In genomic region chr4:121421594-121421993, GRCh38 we compare ENCODE assay signal across 14 cellular contexts. TPM values are rescaled to one million over a fixed set of nuclear protein-coding genes. Genes with fewer than 3 reads are reported as not detected.
A peak's percentile ranks its signal among the peaks of the same experiment; 100 is the strongest.
DNase-seq lines count a peak whose midpoint lies in the region; ATAC-seq and TF ChIP-seq lines count a peak whose summit lies in the region.
"Had no signal": no experiment of that assay in that cellular context is flagged by ENCODE, and none has a peak within 500 bp of the region (broad histone marks: within the 10 kb centered on the region; RNA-seq: fewer than 3 reads in every experiment).

No MANE protein-coding gene starts in this region.

- no peaks in the 10 kb centered on the region for H3K9me3 Mint-ChIP-seq in Calu3 (ENCODE audit: low read depth, unreplicated experiment)

- H3K9me3 ChIP-seq in OCI-LY1 (ENCODE audit: low read length) = no peaks in the 10 kb centered on the region
- H3K9me3 ChIP-seq in aorta (ENCODE audit: control insufficient read depth, low read length) = no peaks in the 10 kb centered on the region
- H3K9me3 ChIP-seq: transverse colon had no signal

- no peak overlapping the region for H3K4me3 ChIP-seq in GM12864 (ENCODE audit: low read depth, low read length)
- no peak overlapping the region for H3K4me3 ChIP-seq in OCI-LY1 (ENCODE audit: low read depth, low read length, poor library complexity, severe bottlenecking)
- no peak overlapping the region for H3K4me3 ChIP-seq in fibroblast of villous mesenchyme (ENCODE audit: low read depth, low read length)
- H3K4me3 ChIP-seq in aorta (ENCODE audit: low read length in 2 of 2) = no peak overlapping the region
- H3K4me3 ChIP-seq: transverse colon had no signal

- no peak overlapping the region for H2AFZ ChIP-seq in OCI-LY1 (ENCODE audit: low read length)

- H3K79me2 ChIP-seq in OCI-LY1 (ENCODE audit: insufficient read depth, low read length) = no peaks in the 10 kb centered on the region

- no peaks in the 10 kb centered on the region for H3K27me3 Mint-ChIP-seq in Calu3 (ENCODE audit: unreplicated experiment)

- TF ChIP-seq CTCF in GM12864 (IDR thresholded peaks at IDR 0.05; ENCODE audit: low read depth, low read length, missing control alignments) (peak; percentile 40), OCI-LY1 (IDR thresholded peaks at IDR 0.05; ENCODE audit: low read length) (peak; percentile 32; the same call in 1 of the 2 replicates), fibroblast of villous mesenchyme (IDR thresholded peaks at IDR 0.05; ENCODE audit: insufficient read depth, low read depth, low read length) (peak; percentile 33), Calu3 (IDR thresholded peaks at IDR 0.05; ENCODE audit: unreplicated experiment) (no peak), RWPE1 (conservative IDR thresholded peaks at IDR 0.05; ENCODE audit: low read depth) (no peak; the same call in 1 of the 2 replicates)

- CTCF ChIA-PET in Calu3 (lab: Charles Lee) (interaction anchor here (0.8 to 1.0 kb wide), 2 partner anchors 41 to 51 kb away, joined by 4 to 11 read pairs; no protein-coding TSS in a partner anchor), RWPE1 (lab: Yijun Ruan, JAX) (interaction anchor here (0.6 kb wide), 6 partner anchors 24 to 1376 kb away, joined by 3 to 10 read pairs (median 3); no protein-coding TSS in a partner anchor)

- H4K20me1 ChIP-seq in OCI-LY1 (ENCODE audit: insufficient read depth, low read length) = no peaks in the 10 kb centered on the region

- no peak for ATAC-seq in aorta (ENCODE audit: low FRiP score)
- no peak for ATAC-seq in HG03039 (IDR thresholded peaks at IDR 0.05; ENCODE audit: unreplicated experiment)
- ATAC-seq: naive thymus-derived CD4-positive, alpha-beta T cell had no signal

- H3K27ac ChIP-seq in OCI-LY1 (ENCODE audit: low read depth, low read length, poor library complexity, severe bottlenecking) = no peak overlapping the region
- H3K27ac ChIP-seq in aorta (ENCODE audit: low read depth in 1 of 2, low read length in 2 of 2) = no peak overlapping the region
- H3K27ac ChIP-seq in RWPE1 = no peak overlapping the region
- H3K27ac ChIP-seq: transverse colon had no signal

- H3K4me1 Mint-ChIP-seq in Calu3 (ENCODE audit: low read depth, unreplicated experiment) = no peaks in the 10 kb centered on the region
- H3K4me1 Mint-ChIP-seq: IgD-negative memory B cell; naive thymus-derived CD4-positive, alpha-beta T cell had no signal

- H3K36me3 ChIP-seq in OCI-LY1 (ENCODE audit: insufficient read depth, low read length) (no peaks in the 10 kb centered on the region), aorta (ENCODE audit: control insufficient read depth in 1 of 2, insufficient read depth in 2 of 2, low read length in 1 of 2) (no peaks in the 10 kb centered on the region)
- H3K36me3 ChIP-seq: transverse colon had no signal

- H3K36me3 Mint-ChIP-seq in Calu3 (ENCODE audit: insufficient read depth, unreplicated experiment) = no peaks in the 10 kb centered on the region
- H3K36me3 Mint-ChIP-seq: IgD-negative memory B cell; naive thymus-derived CD4-positive, alpha-beta T cell had no signal

- intact Hi-C loops in aorta (cut with DNase I) (no loop called here), Calu3 (cut with micrococcal nuclease; ENCODE audit: unreplicated experiment) (loop anchor here (1.0 kb wide), 1 partner anchor 51 kb away; no protein-coding TSS in a partner anchor)

- no TSS peak for BruUV-seq in Calu3 (replicated peaks; lab: Mats Ljungman, UMichigan)

- H3K4me1 ChIP-seq in OCI-LY1 (ENCODE audit: insufficient read depth, low read length, severe bottlenecking) (no peaks in the 10 kb centered on the region), aorta (ENCODE audit: control insufficient read depth in 1 of 2, insufficient read depth in 2 of 2, low read length in 2 of 2) (no peaks in the 10 kb centered on the region)
- H3K4me1 ChIP-seq: transverse colon had no signal

- DNase-seq in A172 (ENCODE audit: low spot score) (peak; percentile 24), GM12864 (ENCODE audit: low read depth) (no peak), fibroblast of villous mesenchyme (ENCODE audit: low read depth) (no peak), aorta (no peak), Calu3 (no peak), RWPE1 (ENCODE audit: low spot score) (no peak)
- DNase-seq: caudate nucleus; DMS79; naive thymus-derived CD4-positive, alpha-beta T cell; transverse colon had no signal

- POLR2A ChIA-PET in RWPE1 (lab: Yijun Ruan, JAX; ENCODE audit: low non-redundant PET) = no interaction called here

- no peaks in the 10 kb centered on the region for H3K9me2 ChIP-seq in OCI-LY1 (ENCODE audit: low read depth, low read length)

- H3K9ac ChIP-seq in OCI-LY1 (ENCODE audit: low read length) = no peak overlapping the region

- H3K27me3 ChIP-seq in OCI-LY1 (ENCODE audit: insufficient read depth, low read length) (no peaks in the 10 kb centered on the region), aorta (ENCODE audit: control insufficient read depth in 1 of 2, insufficient read depth in 2 of 2, low read length in 1 of 2) (no peaks in the 10 kb centered on the region)
- H3K27me3 ChIP-seq: transverse colon had no signal

- H3K27ac Mint-ChIP-seq in Calu3 (ENCODE audit: unreplicated experiment) = no peak overlapping the region
- H3K27ac Mint-ChIP-seq: IgD-negative memory B cell; naive thymus-derived CD4-positive, alpha-beta T cell had no signal

- H3K4me2 ChIP-seq in OCI-LY1 (ENCODE audit: low read length) = no peak overlapping the region

- WGBS in aorta, 2 donors = 51 to 58% methylated on average over 4 of the region's 4 CpGs

- H3K4me3 Mint-ChIP-seq in Calu3 (ENCODE audit: low read depth, unreplicated experiment) = no peak overlapping the region
- H3K4me3 Mint-ChIP-seq: IgD-negative memory B cell; naive thymus-derived CD4-positive, alpha-beta T cell had no signal

- no peaks in the 10 kb centered on the region for H3F3A ChIP-seq in OCI-LY1 (ENCODE audit: insufficient read depth, low read length)

RNA-seq across cellular contexts. Expression of gene QRFPR, which starts 40.8 kb away (rescaled TPM):
- not detected in 2 replicates for total RNA-seq in A172 (2014; rRNA removed; shearing (Covaris generic))
- total RNA-seq in fibroblast of villous mesenchyme = not detected in 2 replicates
- under 1 TPM in 1 of 2 donors, not detected in 1; 0.71 TPM for total RNA-seq in aorta
- polyA plus RNA-seq in aorta = not detected
- total RNA-seq in Calu3 (2022) = 1.0 TPM in 1 of 2 replicates, not detected in the other
- total RNA-seq: activated CD8-positive, alpha-beta memory T cell treated with anti-CD3 and anti-CD28 coated beads for 36 hours; naive thymus-derived CD4-positive, alpha-beta T cell had no signal
- polyA plus RNA-seq: IgD-negative memory B cell; naive thymus-derived CD4-positive, alpha-beta T cell had no signal

Comparison
In these comparisons a context has a peak if more than half of its experiments do, and no peak if none do; other contexts are left out.
1. CTCF ChIP-seq: peak in GM12864 (single experiment), OCI-LY1 (single experiment) and fibroblast of villous mesenchyme (single experiment); none in Calu3 (single experiment) and RWPE1 (single experiment).